24 cellular contexts compared by ENCODE assay signal in the genomic region with DNA sequence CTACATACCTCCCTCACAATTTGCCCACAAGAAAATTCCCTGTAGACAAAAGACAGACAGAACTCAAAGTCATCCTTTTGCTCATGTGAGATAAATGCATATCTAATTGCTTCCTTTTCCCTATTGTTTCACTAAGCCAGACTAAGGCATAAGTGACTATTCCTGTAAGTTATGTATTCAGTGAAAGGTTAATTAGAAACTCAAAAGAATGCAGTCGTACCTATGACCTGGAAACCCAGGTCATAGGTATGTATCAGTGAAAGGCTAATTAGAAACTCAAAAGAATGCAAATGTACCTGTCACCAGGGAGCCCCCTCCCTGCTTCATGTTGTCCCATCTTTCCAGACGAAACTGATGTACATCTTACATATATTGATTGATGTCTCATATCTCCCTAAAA.
"Had no signal": no experiment of that assay in that cellular context is flagged by ENCODE, and none has a peak within 500 bp of the region (broad histone marks: within the 10 kb centered on the region; RNA-seq: fewer than 3 reads in every experiment).

No MANE protein-coding gene starts in this region.

- H3K27me3 Mint-ChIP-seq: naive thymus-derived CD8-positive, alpha-beta T cell had no signal

- H3K27me3 ChIP-seq: dorsolateral prefrontal cortex, esophagus muscularis mucosa, gastrocnemius medialis, neutrophil, right lobe of liver, suprapubic skin, tibial artery, upper lobe of left lung, vagina had no signal

- ATAC-seq: gastrocnemius medialis; left lobe of liver; mucosa of descending colon; naive thymus-derived CD8-positive, alpha-beta T cell; psoas muscle; right lobe of liver; stimulated activated effector memory CD8-positive, alpha-beta T cell treated with anti-CD3 and anti-CD28 coated beads, Interleukin-12 subunit alpha, Interleukin-12 subunit beta, amount 100 ng/mL, for 72 hours; stimulated activated naive CD8-positive, alpha-beta T cell treated with anti-CD3 and anti-CD28 coated beads, Interleukin-15, Interleukin-2, amounts not matched to agents 100 U/mL and 50 U/mL, for 24 hours had no signal

- H3K4me3 Mint-ChIP-seq: naive thymus-derived CD8-positive, alpha-beta T cell; stimulated activated effector memory CD8-positive, alpha-beta T cell treated with anti-CD3 and anti-CD28 coated beads, Interleukin-12 subunit alpha, Interleukin-12 subunit beta, amount 100 ng/mL, for 72 hours had no signal

- H3K9me3 ChIP-seq: esophagus muscularis mucosa, gastrocnemius medialis, mucosa of descending colon, neutrophil, psoas muscle, right lobe of liver, suprapubic skin, tibial artery, upper lobe of left lung, vagina had no signal

- FAIRE-seq: endometrium, islet of Langerhans had no signal

- H3K9me3 Mint-ChIP-seq: stimulated activated effector memory CD8-positive, alpha-beta T cell treated with anti-CD3 and anti-CD28 coated beads, Interleukin-12 subunit alpha, Interleukin-12 subunit beta, amount 100 ng/mL, for 72 hours had no signal

- H3K27ac Mint-ChIP-seq: stimulated activated effector memory CD8-positive, alpha-beta T cell treated with anti-CD3 and anti-CD28 coated beads, Interleukin-12 subunit alpha, Interleukin-12 subunit beta, amount 100 ng/mL, for 72 hours had no signal

- H3K4me1 ChIP-seq: gastrocnemius medialis, psoas muscle, right lobe of liver, suprapubic skin, tibial artery, vagina had no signal

- DNase-seq: cortex of kidney; dorsolateral prefrontal cortex; effector CD8-positive, alpha-beta T cell; gastrocnemius medialis; kidney glomerular epithelial cell; mammary epithelial cell; mucosa of descending colon; naive thymus-derived CD8-positive, alpha-beta T cell; psoas muscle; retina; right lobe of liver; stimulated activated CD4-positive, alpha-beta T cell treated with anti-CD3 and anti-CD28 coated beads, Interleukin-4, amount 100 ng/mL, for 1 hour; stimulated activated CD8-positive, alpha-beta memory T cell treated with anti-CD3 and anti-CD28 coated beads, Interleukin-4, amount 100 ng/mL, for 48 hours; stimulated activated naive CD8-positive, alpha-beta T cell treated with anti-CD3 and anti-CD28 coated beads, Interleukin-15, Interleukin-2, amounts not matched to agents 100 U/mL and 50 U/mL, for 24 hours; tibial artery; upper lobe of left lung had no signal

- H3K4me3 ChIP-seq: dorsolateral prefrontal cortex, esophagus muscularis mucosa, gastrocnemius medialis, mucosa of descending colon, psoas muscle, right lobe of liver, suprapubic skin, tibial artery, upper lobe of left lung, vagina had no signal

- H3K27ac ChIP-seq: dorsolateral prefrontal cortex, esophagus muscularis mucosa, gastrocnemius medialis, neutrophil, psoas muscle, right lobe of liver, suprapubic skin, tibial artery, upper lobe of left lung, vagina had no signal
